19 cellular contexts compared by ENCODE assay signal in the genomic region with DNA sequence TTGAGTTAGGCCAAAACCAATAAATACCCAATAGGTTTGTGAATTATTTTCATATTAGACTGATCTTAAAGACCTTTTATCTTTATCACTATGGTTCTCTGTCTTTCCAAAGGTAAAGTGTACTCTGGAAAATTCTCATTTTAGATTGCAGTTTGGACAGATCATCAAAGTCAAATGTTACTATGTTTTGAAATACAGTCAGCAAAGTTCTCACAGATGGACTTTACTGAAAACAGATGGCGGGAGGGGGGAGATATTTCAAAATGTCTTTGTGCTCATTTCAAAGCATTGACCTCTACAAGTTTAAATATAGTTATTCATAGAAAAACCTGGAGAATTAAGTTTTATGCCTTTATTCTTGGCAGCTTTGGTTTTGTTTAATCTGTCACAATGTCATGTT. TPM values are rescaled to one million over a fixed set of nuclear protein-coding genes. Genes with fewer than 3 reads are reported as not detected.
DNase-seq lines count a peak whose midpoint lies in the region; FAIRE-seq and TF ChIP-seq lines count a peak whose summit lies in the region.
"Had no signal": no experiment of that assay in that cellular context is flagged by ENCODE, and none has a peak within 500 bp of the region (broad histone marks: within the 10 kb centered on the region; RNA-seq: fewer than 3 reads in every experiment).

No MANE protein-coding gene starts in this region.

- H3K4me3 ChIP-seq in WERI-Rb-1 (ENCODE audit: low read depth, low read length) (no peak overlapping the region), fibroblast of villous mesenchyme (ENCODE audit: low read depth, low read length) (no peak overlapping the region)
- H3K4me3 ChIP-seq: MG63 had no signal

- no peaks in the 10 kb centered on the region for H3K27me3 Mint-ChIP-seq in T-helper 2 cell treated with Interferon-gamma antibody and Interleukin-4, amounts not matched to agents 5 μg/mL and 100 μg/mL, for 36 hours (ENCODE audit: low read depth)
- H3K27me3 Mint-ChIP-seq in progenitor cell of endocrine pancreas: no peaks in the 10 kb centered on the region
- H3K27me3 Mint-ChIP-seq: CD4-positive, alpha-beta memory T cell had no signal

- H3K9me3 Mint-ChIP-seq in T-helper 2 cell treated with Interferon-gamma antibody and Interleukin-4, amounts not matched to agents 5 μg/mL and 100 μg/mL, for 36 hours: no peaks in the 10 kb centered on the region
- no peaks in the 10 kb centered on the region for H3K9me3 Mint-ChIP-seq in progenitor cell of endocrine pancreas (ENCODE audit: low read depth)
- H3K9me3 Mint-ChIP-seq: CD4-positive, alpha-beta memory T cell had no signal

- H3K36me3 ChIP-seq in WERI-Rb-1: peaks cover 5% of the 10 kb centered on the region

- peak; percentile 50 for DNase-seq in NCI-H82 (lab: John Stamatoyannopoulos, UW)
- no peak for DNase-seq in NCI-H82 treated with DMSO at 0.1 percent for 48 hours (lab: John Stamatoyannopoulos, UW; ENCODE audit: unreplicated experiment)
- DNase-seq in WERI-Rb-1: no peak
- peak; percentile 53 for DNase-seq in fibroblast of villous mesenchyme (ENCODE audit: low read depth)
- no peak for DNase-seq in T-helper 2 cell treated with Interferon-gamma antibody and Interleukin-4, amounts not matched to agents 5 μg/mL and 100 μg/mL, for 36 hours (ENCODE audit: low spot score)
- no peak for DNase-seq in progenitor cell of endocrine pancreas (ENCODE audit: low spot score, unreplicated experiment)
- DNase-seq in NCI-H510A treated with DMSO at 0.1 percent for 48 hours (lab: John Stamatoyannopoulos, UW): no peak
- no peak for DNase-seq in D721Med (ENCODE audit: insufficient read length, low spot score)
- DNase-seq: CD4-positive, alpha-beta memory T cell; Karpas-422; MG63; NCI-H1092; NCI-H146; NCI-H2107; NCI-H345; NCI-H774 had no signal

- peaks cover 3% of the 10 kb centered on the region for H3K36me3 Mint-ChIP-seq in T-helper 2 cell treated with Interferon-gamma antibody and Interleukin-4, amounts not matched to agents 5 μg/mL and 100 μg/mL, for 36 hours (ENCODE audit: low read depth)
- H3K36me3 Mint-ChIP-seq in progenitor cell of endocrine pancreas (ENCODE audit: insufficient read depth): peaks cover 8% of the 10 kb centered on the region

- H3K4me1 Mint-ChIP-seq in T-helper 2 cell treated with Interferon-gamma antibody and Interleukin-4, amounts not matched to agents 5 μg/mL and 100 μg/mL, for 36 hours (ENCODE audit: low read depth): peaks cover 4% of the 10 kb centered on the region
- peaks cover 60% of the 10 kb centered on the region for H3K4me1 Mint-ChIP-seq in progenitor cell of endocrine pancreas (ENCODE audit: low read depth)

- TF ChIP-seq CTCF in WERI-Rb-1 (IDR thresholded peaks at IDR 0.05; ENCODE audit: low read depth, low read length) (no peak), fibroblast of villous mesenchyme (IDR thresholded peaks at IDR 0.05; ENCODE audit: insufficient read depth, low read depth, low read length) (no peak), progenitor cell of endocrine pancreas (IDR thresholded peaks at IDR 0.05; ENCODE audit: unreplicated experiment) (no peak), D721Med (IDR thresholded peaks at IDR 0.05; ENCODE audit: insufficient read depth, missing control alignments) (no peak)

- no peak for FAIRE-seq in D721Med (lab: Jason Lieb, UNC)
- FAIRE-seq: H1 had no signal

- H3K27ac ChIP-seq in WERI-Rb-1: 0 out of 2 replicates have a peak overlapping the region, but pooled peaks have one; percentile 30

- H3K27ac Mint-ChIP-seq in T-helper 2 cell treated with Interferon-gamma antibody and Interleukin-4, amounts not matched to agents 5 μg/mL and 100 μg/mL, for 36 hours: no peak overlapping the region
- H3K27ac Mint-ChIP-seq in progenitor cell of endocrine pancreas: no peak overlapping the region

- H3K27me3 ChIP-seq in WERI-Rb-1 (ENCODE audit: insufficient read depth, low read depth, severe bottlenecking): no peaks in the 10 kb centered on the region
- H3K27me3 ChIP-seq: MG63 had no signal

- H3K4me3 Mint-ChIP-seq in T-helper 2 cell treated with Interferon-gamma antibody and Interleukin-4, amounts not matched to agents 5 μg/mL and 100 μg/mL, for 36 hours: no peak overlapping the region
- no peak overlapping the region for H3K4me3 Mint-ChIP-seq in progenitor cell of endocrine pancreas (ENCODE audit: low read depth)
- H3K4me3 Mint-ChIP-seq: CD4-positive, alpha-beta memory T cell had no signal

- H3K9me3 ChIP-seq in WERI-Rb-1 (ENCODE audit: severe bottlenecking): no peaks in the 10 kb centered on the region
- H3K9me3 ChIP-seq: MG63 had no signal

RNA-seq across cellular contexts. Expression of gene LRTM2, which starts 51.8 kb away (rescaled TPM):
- total RNA-seq in fibroblast of villous mesenchyme (not detected in 2 replicates), progenitor cell of endocrine pancreas (0.48 and 0.53 TPM in 2 replicates)
- total RNA-seq: CD4-positive, alpha-beta memory T cell; Daoy; H1; Right ventricle myocardium inferior had no signal

Comparison
In these comparisons a context has a peak if more than half of its experiments do, and no peak if none do; other contexts are left out.
1. DNase-seq: peak in NCI-H82 (single experiment) and fibroblast of villous mesenchyme (single experiment); none in NCI-H82 treated with DMSO at 0.1 percent for 48 hours (single experiment), WERI-Rb-1 (single experiment), T-helper 2 cell treated with Interferon-gamma antibody and Interleukin-4, amounts not matched to agents 5 μg/mL and 100 μg/mL, for 36 hours (single experiment), progenitor cell of endocrine pancreas (single experiment), NCI-H510A treated with DMSO at 0.1 percent for 48 hours (single experiment) and D721Med (single experiment).